8 cellular contexts compared by ENCODE assay signal in the genomic region with DNA sequence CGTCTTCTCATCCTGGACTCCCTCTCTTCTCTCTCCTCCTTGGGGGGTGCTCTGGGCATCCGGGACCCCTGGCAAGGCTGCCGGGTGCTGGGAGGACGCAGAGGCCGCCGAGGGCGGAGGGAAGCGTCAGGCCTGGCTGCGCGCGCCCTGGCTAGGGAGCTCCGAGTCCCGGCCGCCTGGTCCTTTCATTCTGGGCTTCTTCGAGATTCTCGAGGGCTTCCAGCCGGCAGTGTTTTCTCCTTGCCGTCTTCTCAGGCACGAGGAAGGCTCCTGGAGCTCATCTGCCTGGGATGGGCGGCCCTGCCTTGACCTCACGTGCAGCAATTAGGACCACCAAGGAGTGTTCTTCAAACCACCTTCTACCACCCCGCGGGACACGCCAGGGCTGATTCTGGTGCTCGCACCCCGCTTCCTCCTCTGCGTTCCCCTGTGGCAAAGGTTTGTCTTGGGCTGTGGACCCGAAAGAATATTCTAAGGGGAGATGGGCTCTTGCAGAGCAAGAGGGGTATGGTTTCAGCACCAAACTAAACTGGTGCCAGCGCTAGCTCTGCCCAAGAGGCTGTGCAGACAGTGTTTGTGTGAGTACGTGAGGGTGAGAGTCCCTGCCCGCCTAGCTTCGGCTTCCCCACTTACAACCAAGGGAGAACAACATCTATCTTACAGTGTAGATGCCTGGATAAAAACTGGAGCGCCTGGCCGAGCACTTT. TPM values are rescaled to one million over a fixed set of nuclear protein-coding genes. Genes with fewer than 3 reads are reported as not detected.
DNase-seq lines count a peak whose midpoint lies in the region; FAIRE-seq and TF ChIP-seq lines count a peak whose summit lies in the region.

No MANE protein-coding gene starts in this region.

- H4K20me1 ChIP-seq in Karpas-422 (ENCODE audit: insufficient read depth, low read depth, low read length) (no peaks in the 10 kb centered on the region), astrocyte (ENCODE audit: insufficient read depth, low read length) (peaks cover 14% of the 10 kb centered on the region)

- peak overlapping the region; percentile 84 for H3K4me3 Mint-ChIP-seq in astrocyte (ENCODE audit: unreplicated experiment)

- H3K9ac ChIP-seq in Karpas-422 (ENCODE audit: low read length) (peak overlapping the region; percentile 78), astrocyte (ENCODE audit: low read length) (peak overlapping the region; percentile 76), stomach smooth muscle (ENCODE audit: low read length in 2 of 2) (peak overlapping the region; percentile 36 to 53)

- H3K4me1 Mint-ChIP-seq in astrocyte (ENCODE audit: low read depth, unreplicated experiment): peaks cover 11% of the 10 kb centered on the region

- no peaks in the 10 kb centered on the region for H3K27me3 Mint-ChIP-seq in astrocyte (ENCODE audit: low read depth, unreplicated experiment)

- H2AFZ ChIP-seq in Karpas-422 (ENCODE audit: low read length): peak overlapping the region; percentile 83
- H2AFZ ChIP-seq in astrocyte (ENCODE audit: low read depth, low read length): peak overlapping the region; percentile 88

- H3K4me2 ChIP-seq in Karpas-422 (ENCODE audit: low read depth, low read length, poor library complexity, severe bottlenecking) (peak overlapping the region; percentile 71), astrocyte (ENCODE audit: low read length) (peak overlapping the region; percentile 99)

- H3K36me3 Mint-ChIP-seq in astrocyte (ENCODE audit: low read depth, unreplicated experiment): no peaks in the 10 kb centered on the region

- no peak for TF ChIP-seq CTCF in astrocyte (IDR thresholded peaks at IDR 0.05; ENCODE audit: insufficient read depth, low read depth, low read length)

- H3K4me3 ChIP-seq in Karpas-422 (ENCODE audit: low read length) (peak overlapping the region; percentile 80), astrocyte (ENCODE audit: insufficient read depth, low read depth, low read length) (peak overlapping the region; percentile 74), stomach smooth muscle (ENCODE audit: low read length in 2 of 2) (peak overlapping the region; percentile 75 to 77)

- H3K4me1 ChIP-seq in Karpas-422 (ENCODE audit: low read length) (peaks cover 49% of the 10 kb centered on the region), astrocyte (ENCODE audit: insufficient read depth, low read length) (peaks cover 47% of the 10 kb centered on the region), stomach smooth muscle (ENCODE audit: control insufficient read depth, insufficient read depth, low read length) (peaks cover 32% of the 10 kb centered on the region)

- H3K27ac ChIP-seq in Karpas-422 (ENCODE audit: low read length): peak overlapping the region; percentile 58
- H3K27ac ChIP-seq in astrocyte (ENCODE audit: low read depth, low read length): peak overlapping the region; percentile 52
- no peak overlapping the region for H3K27ac ChIP-seq in stomach smooth muscle (ENCODE audit: low read length)

- no peaks in the 10 kb centered on the region for H3K9me2 ChIP-seq in Karpas-422 (replicated peaks; ENCODE audit: insufficient read depth, low read length)

- H3K9me3 ChIP-seq in Karpas-422 (ENCODE audit: low read length) (no peaks in the 10 kb centered on the region), astrocyte (ENCODE audit: insufficient read depth, low read depth, low read length) (no peaks in the 10 kb centered on the region), stomach smooth muscle (ENCODE audit: control insufficient read depth in 2 of 2, low read length in 2 of 2) (no peaks in the 10 kb centered on the region)

- H3K79me2 ChIP-seq in Karpas-422 (ENCODE audit: low read length) (peaks cover 60% of the 10 kb centered on the region), astrocyte (ENCODE audit: insufficient read depth, low read length) (peaks cover 14% of the 10 kb centered on the region)

- peak; percentile 62 for DNase-seq in GM03348 (ENCODE audit: low spot score)
- DNase-seq in Karpas-422: peak; percentile 67
- DNase-seq in astrocyte (ENCODE audit: low read depth): no peak
- peak; percentile 49 for DNase-seq in iris pigment epithelial cell (ENCODE audit: low read depth)
- DNase-seq in pons (ENCODE audit: low spot score): no peak
- no peak for DNase-seq in GM19238 (ENCODE audit: insufficient read length, low spot score)
- DNase-seq in NCI-H226: no peak

- FAIRE-seq in astrocyte (lab: Jason Lieb, UNC): no peak

- no peaks in the 10 kb centered on the region for H3K27me3 ChIP-seq in Karpas-422 (ENCODE audit: low read length)
- no peaks in the 10 kb centered on the region for H3K27me3 ChIP-seq in astrocyte (ENCODE audit: insufficient read depth, low read length)
- H3K27me3 ChIP-seq in stomach smooth muscle (ENCODE audit: control insufficient read depth in 1 of 2, insufficient read depth in 2 of 2, low read length in 2 of 2): no peaks in the 10 kb centered on the region

- H3K36me3 ChIP-seq in Karpas-422 (ENCODE audit: insufficient read depth, low read length) (no peaks in the 10 kb centered on the region), astrocyte (ENCODE audit: insufficient read depth, low read length) (no peaks in the 10 kb centered on the region), stomach smooth muscle (ENCODE audit: control insufficient read depth in 2 of 2, insufficient read depth in 2 of 2, low read length in 2 of 2) (no peaks in the 10 kb centered on the region)

- H3K9me3 Mint-ChIP-seq in astrocyte (ENCODE audit: unreplicated experiment): no peaks in the 10 kb centered on the region

- peak overlapping the region; percentile 62 for H3K27ac Mint-ChIP-seq in astrocyte (ENCODE audit: unreplicated experiment)

RNA-seq across cellular contexts. Expression of a gene that starts 36.5 kb away (rescaled TPM):
- 30.5 and 43.5 TPM in 2 replicates for total RNA-seq in Karpas-422 (2014; rRNA removed; shearing (Covaris generic); ENCODE audit: low replicate concordance)
- total RNA-seq in astrocyte: 25.9 and 29.5 TPM in 2 replicates

Comparison
In these comparisons a context has a peak if more than half of its experiments do, and no peak if none do; other contexts are left out.
1. DNase-seq: peak in GM03348 (single experiment), Karpas-422 (single experiment) and iris pigment epithelial cell (single experiment); none in astrocyte (single experiment), pons (single experiment), GM19238 (single experiment) and NCI-H226 (single experiment).
2. Peak in every context shown above with its lines, with median percentiles within 50 percentile points of each other: H3K4me3 ChIP-seq and H3K9ac ChIP-seq.